In the genomic region with DNA sequence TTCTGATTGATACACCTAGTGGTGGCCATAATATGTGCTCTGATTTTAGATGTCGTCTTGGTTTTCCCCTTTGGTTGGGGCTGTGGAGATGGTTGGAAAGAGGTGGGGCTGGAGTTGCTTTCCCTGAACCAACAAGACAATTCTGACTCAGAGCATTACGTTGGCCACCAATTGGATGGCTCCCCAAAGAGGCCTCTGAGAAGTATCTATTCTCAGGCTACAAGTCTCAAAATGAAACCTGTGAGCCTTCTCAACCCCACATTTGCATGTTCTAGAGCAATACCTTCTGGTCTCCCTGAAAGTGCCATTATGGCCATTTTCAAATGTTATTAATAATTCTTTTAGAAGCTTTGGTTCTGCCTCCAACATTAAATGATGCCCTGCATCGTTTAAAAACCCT, we compare ENCODE assay signal across 12 cellular contexts.
A peak's percentile ranks its signal among the peaks of the same experiment; 100 is the strongest.
DNase-seq lines count a peak whose midpoint lies in the region; ATAC-seq and TF ChIP-seq lines count a peak whose summit lies in the region.
"Had no signal": no experiment of that assay in that cellular context is flagged by ENCODE, and none has a peak within 500 bp of the region (broad histone marks: within the 10 kb centered on the region; RNA-seq: fewer than 3 reads in every experiment).

No MANE protein-coding gene starts in this region.

- peak; percentile 97 for ATAC-seq in GM18519 (IDR thresholded peaks at IDR 0.05; ENCODE audit: low FRiP score, unreplicated experiment)
- peak; percentile 97 for ATAC-seq in GM19467 (IDR thresholded peaks at IDR 0.05; ENCODE audit: unreplicated experiment)
- ATAC-seq in HG02970 (IDR thresholded peaks at IDR 0.05; ENCODE audit: low FRiP score, unreplicated experiment) = peak; percentile 90
- ATAC-seq in psoas muscle = no peak
- ATAC-seq: CD8-positive, alpha-beta T cell had no signal

- H3K9me3 ChIP-seq in MM.1S (replicated peaks; ENCODE audit: insufficient read depth, low read length) (no peaks in the 10 kb centered on the region), mammary epithelial cell (replicated peaks; ENCODE audit: insufficient read depth, low read length) (no peaks in the 10 kb centered on the region), psoas muscle (no peaks in the 10 kb centered on the region)

- H2AFZ ChIP-seq in MM.1S (ENCODE audit: low read length) (no peak overlapping the region), mammary epithelial cell (ENCODE audit: low read depth, low read length) (no peak overlapping the region)

- TF ChIP-seq CTCF in MM.1S (IDR thresholded peaks at IDR 0.05; ENCODE audit: low read length) (no peak), mammary epithelial cell (conservative IDR thresholded peaks at IDR 0.05 in 1 of 2, IDR thresholded peaks at IDR 0.05 in 1 of 2; ENCODE audit: extremely low read depth in 1 of 2, insufficient read depth in 1 of 2, low read depth in 1 of 2, low read length in 2 of 2) (no peak), psoas muscle (IDR thresholded peaks at IDR 0.05) (no peak)

- H3K9ac ChIP-seq in MM.1S (ENCODE audit: low read length) (no peak overlapping the region), mammary epithelial cell (ENCODE audit: insufficient read depth, low read length) (no peak overlapping the region)

- 27% methylated on average over 2 of the region's 3 CpGs for WGBS in mammary epithelial cell (ENCODE audit: low coverage, missing lambda C conversion rate)
- WGBS in psoas muscle, 3 donors = 79 to 81% (median 80%) methylated on average over 3 of the region's 3 CpGs

- CTCF ChIA-PET in mammary epithelial cell (lab: Charles Lee; ENCODE audit: low non-redundant PET) = no interaction called here

- no peaks in the 10 kb centered on the region for H3K79me2 ChIP-seq in MM.1S (ENCODE audit: low read length)
- no peaks in the 10 kb centered on the region for H3K79me2 ChIP-seq in mammary epithelial cell (ENCODE audit: insufficient read depth, low read length)

- H4K20me1 ChIP-seq in MM.1S (ENCODE audit: insufficient read depth, low read length) = no peaks in the 10 kb centered on the region
- H4K20me1 ChIP-seq in mammary epithelial cell (ENCODE audit: insufficient read depth, low read length) = no peaks in the 10 kb centered on the region

- no peak overlapping the region for H3K4me3 ChIP-seq in MM.1S (ENCODE audit: low read length)
- H3K4me3 ChIP-seq in mammary epithelial cell (replicated peaks in 1 of 3; ENCODE audit: insufficient read depth in 1 of 3, low read depth in 2 of 3, low read length in 3 of 3) = no peak overlapping the region
- no peak overlapping the region for H3K4me3 ChIP-seq in psoas muscle

- BruUV-seq in mammary epithelial cell (replicated peaks; lab: Mats Ljungman, UMichigan) = no TSS peak

- H3K27ac ChIP-seq in MM.1S (ENCODE audit: low read length) = peak overlapping the region; percentile 57; the same call in 1 of the 2 replicates
- no peak overlapping the region for H3K27ac ChIP-seq in mammary epithelial cell (ENCODE audit: insufficient read depth, low read depth, low read length)
- H3K27ac ChIP-seq in psoas muscle = no peak overlapping the region

- intact Hi-C loops in mammary epithelial cell (cut with micrococcal nuclease) (no loop called here), psoas muscle (cut with DNase I) (no loop called here)

- in situ Hi-C loops in mammary epithelial cell (cut with MboI; ENCODE audit: low sequenced_read_pairs in 2 of 2) = no loop called here

- H3K9me2 ChIP-seq in MM.1S (replicated peaks; ENCODE audit: insufficient read depth, low read length) = no peaks in the 10 kb centered on the region

- no peaks in the 10 kb centered on the region for H3F3A ChIP-seq in MM.1S (ENCODE audit: insufficient read depth, low read length)

- dilution Hi-C loops in mammary epithelial cell (cut with HindIII; ENCODE audit: low sequenced_read_pairs) = no loop called here

- H3K4me2 ChIP-seq in MM.1S (ENCODE audit: low read depth, low read length) = peak overlapping the region; percentile 12; the same call in 1 of the 2 replicates
- no peak overlapping the region for H3K4me2 ChIP-seq in mammary epithelial cell (ENCODE audit: insufficient read depth, low read depth, low read length)

- no peaks in the 10 kb centered on the region for H3K36me3 ChIP-seq in MM.1S (replicated peaks; ENCODE audit: insufficient read depth, low read length)
- H3K36me3 ChIP-seq in mammary epithelial cell (ENCODE audit: insufficient read depth, low read length) = no peaks in the 10 kb centered on the region
- no peaks in the 10 kb centered on the region for H3K36me3 ChIP-seq in psoas muscle (ENCODE audit: insufficient read depth in 1 of 2, low read depth in 1 of 2)

- DNase-seq in MM.1S = peak; percentile 86
- no peak for DNase-seq in NCI-H1105 (lab: John Stamatoyannopoulos, UW)
- no peak for DNase-seq in SIG-M5 (lab: John Stamatoyannopoulos, UW)
- DNase-seq in mammary epithelial cell = no peak
- DNase-seq in psoas muscle = no peak
- DNase-seq: activated T-cell treated with anti-CD3 and anti-CD28 coated beads, Interleukin-2, amount 50 U/mL, for 24 hours; CD8-positive, alpha-beta T cell; central memory CD4-positive, alpha-beta T cell; GOT3 had no signal

- H3K4me1 ChIP-seq in MM.1S (ENCODE audit: low read length) (peaks cover 21% of the 10 kb centered on the region), mammary epithelial cell (ENCODE audit: insufficient read depth, low read length) (no peaks in the 10 kb centered on the region), psoas muscle (no peaks in the 10 kb centered on the region)

- no peaks in the 10 kb centered on the region for H3K27me3 ChIP-seq in MM.1S (replicated peaks; ENCODE audit: insufficient read depth, low read length)
- no peaks in the 10 kb centered on the region for H3K27me3 ChIP-seq in mammary epithelial cell (ENCODE audit: insufficient read depth, low read length)
- H3K27me3 ChIP-seq in psoas muscle (ENCODE audit: insufficient read depth in 3 of 3, low read length in 2 of 3) = no peaks in the 10 kb centered on the region

Comparison
In these comparisons a context has a peak if more than half of its experiments do, and no peak if none do; other contexts are left out.
1. ATAC-seq: peak in GM18519 (single experiment), GM19467 (single experiment) and HG02970 (single experiment); none in psoas muscle (0 of 4).